8 cellular contexts compared by ENCODE assay signal in the genomic region with DNA sequence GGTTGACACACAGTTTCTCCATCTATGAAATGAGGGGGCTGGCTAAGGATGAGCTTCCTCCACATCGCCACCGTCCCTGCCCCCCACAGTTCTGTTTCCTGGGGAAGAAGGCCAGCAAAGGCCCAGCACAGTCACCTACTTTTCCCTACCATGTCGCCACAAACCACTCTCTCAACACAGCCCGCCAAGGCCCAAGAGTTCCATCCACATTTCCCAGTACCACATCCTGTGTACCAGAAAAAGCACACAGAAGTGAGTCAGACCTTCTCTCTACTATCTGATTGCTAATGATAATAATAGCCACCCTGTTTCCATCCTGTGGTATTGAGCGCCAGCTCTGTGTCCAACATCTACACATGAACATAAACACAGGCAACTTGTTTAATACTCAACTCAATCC. TPM values are rescaled to one million over a fixed set of nuclear protein-coding genes. Genes with fewer than 3 reads are reported as not detected.
DNase-seq lines count a peak whose midpoint lies in the region; ATAC-seq, FAIRE-seq and TF ChIP-seq lines count a peak whose summit lies in the region.

No MANE protein-coding gene starts in this region.

- peak overlapping the region; percentile 74 for H3K27ac Mint-ChIP-seq in activated CD4-positive, alpha-beta T cell treated with anti-CD3 and anti-CD28 coated beads, Interleukin-2, amount 10 ng/mL, durations not matched to agents 24 days and 14 days
- H3K27ac Mint-ChIP-seq in stimulated activated memory B cell treated with anti-CD40 and anti-IgM and Interleukin-4, amounts not matched to agents 10 μg/mL and 1 μg/mL and 100 μg/mL, for 72 hours = no peak overlapping the region

- ATAC-seq in stimulated activated memory B cell treated with anti-CD40 and anti-IgM and Interleukin-4, amounts not matched to agents 10 μg/mL and 1 μg/mL and 100 μg/mL, for 72 hours = peak; percentile 20
- ATAC-seq in GM21528 (IDR thresholded peaks at IDR 0.05; ENCODE audit: low FRiP score, unreplicated experiment) = no peak

- H3K9me3 Mint-ChIP-seq in activated CD4-positive, alpha-beta T cell treated with anti-CD3 and anti-CD28 coated beads, Interleukin-2, amount 10 ng/mL, durations not matched to agents 24 days and 14 days = peaks cover 17% of the 10 kb centered on the region
- H3K9me3 Mint-ChIP-seq in stimulated activated memory B cell treated with anti-CD40 and anti-IgM and Interleukin-4, amounts not matched to agents 10 μg/mL and 1 μg/mL and 100 μg/mL, for 72 hours = peaks cover 5% of the 10 kb centered on the region

- POLR2A ChIA-PET in RWPE1 (lab: Yijun Ruan, JAX; ENCODE audit: low non-redundant PET) = no interaction called here

- CTCF ChIA-PET in RWPE1 (lab: Yijun Ruan, JAX) = no interaction called here

- H3K4me3 Mint-ChIP-seq in activated CD4-positive, alpha-beta T cell treated with anti-CD3 and anti-CD28 coated beads, Interleukin-2, amount 10 ng/mL, durations not matched to agents 24 days and 14 days = peak overlapping the region; percentile 41
- H3K4me3 Mint-ChIP-seq in stimulated activated memory B cell treated with anti-CD40 and anti-IgM and Interleukin-4, amounts not matched to agents 10 μg/mL and 1 μg/mL and 100 μg/mL, for 72 hours = no peak overlapping the region

- DNase-seq in activated CD4-positive, alpha-beta T cell treated with anti-CD3 and anti-CD28 coated beads, Interleukin-2, amount 10 ng/mL, durations not matched to agents 24 days and 14 days = peak; percentile 79
- DNase-seq in activated CD4-positive, alpha-beta T cell treated with anti-CD3 and anti-CD28 coated beads, Interleukin-2, amount 50 U/mL, for 4 hours = no peak
- DNase-seq in RCC 7860 (ENCODE audit: low spot score) (peak; percentile 69), dermis blood vessel endothelial cell (peak; percentile 58), NCI-H2029 treated with DMSO at 0.1 percent for 48 hours (lab: John Stamatoyannopoulos, UW) (no peak), RWPE1 (ENCODE audit: low spot score) (no peak)

- peaks cover 3% of the 10 kb centered on the region for H3K27me3 Mint-ChIP-seq in activated CD4-positive, alpha-beta T cell treated with anti-CD3 and anti-CD28 coated beads, Interleukin-2, amount 10 ng/mL, durations not matched to agents 24 days and 14 days
- peaks cover 18% of the 10 kb centered on the region for H3K27me3 Mint-ChIP-seq in stimulated activated memory B cell treated with anti-CD40 and anti-IgM and Interleukin-4, amounts not matched to agents 10 μg/mL and 1 μg/mL and 100 μg/mL, for 72 hours

- intact Hi-C loops in activated CD4-positive, alpha-beta T cell treated with anti-CD3 and anti-CD28 coated beads, Interleukin-2, amount 10 ng/mL, durations not matched to agents 24 days and 14 days (cut with micrococcal nuclease) = loop anchor here (2.0 to 5.0 kb wide), 3 partner anchors 31 to 67 kb away; no protein-coding TSS in a partner anchor

- peaks cover 4% of the 10 kb centered on the region for H3K36me3 Mint-ChIP-seq in activated CD4-positive, alpha-beta T cell treated with anti-CD3 and anti-CD28 coated beads, Interleukin-2, amount 10 ng/mL, durations not matched to agents 24 days and 14 days (ENCODE audit: low read depth)
- no peaks in the 10 kb centered on the region for H3K36me3 Mint-ChIP-seq in stimulated activated memory B cell treated with anti-CD40 and anti-IgM and Interleukin-4, amounts not matched to agents 10 μg/mL and 1 μg/mL and 100 μg/mL, for 72 hours

- TF ChIP-seq CTCF in RWPE1 (conservative IDR thresholded peaks at IDR 0.05; ENCODE audit: low read depth) = no peak

- H3K27ac ChIP-seq in RWPE1 = no peak overlapping the region

- peaks cover 45% of the 10 kb centered on the region for H3K4me1 Mint-ChIP-seq in activated CD4-positive, alpha-beta T cell treated with anti-CD3 and anti-CD28 coated beads, Interleukin-2, amount 10 ng/mL, durations not matched to agents 24 days and 14 days
- peaks cover 5% of the 10 kb centered on the region for H3K4me1 Mint-ChIP-seq in stimulated activated memory B cell treated with anti-CD40 and anti-IgM and Interleukin-4, amounts not matched to agents 10 μg/mL and 1 μg/mL and 100 μg/mL, for 72 hours

- peak; percentile 35 for FAIRE-seq in RCC 7860 (lab: Jason Lieb, UNC)

RNA-seq across cellular contexts. Expression of a gene that starts 30.3 kb away (rescaled TPM):
- 43.2 and 43.9 TPM in 2 replicates for total RNA-seq in activated CD4-positive, alpha-beta T cell treated with anti-CD3 and anti-CD28 coated beads, Interleukin-2, amount 10 ng/mL, durations not matched to agents 24 days and 14 days
- 7.0 and 12.4 TPM in 2 replicates for total RNA-seq in dermis blood vessel endothelial cell

Comparison
In these comparisons a context has a peak if more than half of its experiments do, and no peak if none do; other contexts are left out.
1. DNase-seq: peak in activated CD4-positive, alpha-beta T cell treated with anti-CD3 and anti-CD28 coated beads, Interleukin-2, amount 10 ng/mL, durations not matched to agents 24 days and 14 days (single experiment), RCC 7860 (single experiment) and dermis blood vessel endothelial cell (single experiment); none in activated CD4-positive, alpha-beta T cell treated with anti-CD3 and anti-CD28 coated beads, Interleukin-2, amount 50 U/mL, for 4 hours (0 of 2), NCI-H2029 treated with DMSO at 0.1 percent for 48 hours (single experiment) and RWPE1 (single experiment).